In the genomic region with DNA sequence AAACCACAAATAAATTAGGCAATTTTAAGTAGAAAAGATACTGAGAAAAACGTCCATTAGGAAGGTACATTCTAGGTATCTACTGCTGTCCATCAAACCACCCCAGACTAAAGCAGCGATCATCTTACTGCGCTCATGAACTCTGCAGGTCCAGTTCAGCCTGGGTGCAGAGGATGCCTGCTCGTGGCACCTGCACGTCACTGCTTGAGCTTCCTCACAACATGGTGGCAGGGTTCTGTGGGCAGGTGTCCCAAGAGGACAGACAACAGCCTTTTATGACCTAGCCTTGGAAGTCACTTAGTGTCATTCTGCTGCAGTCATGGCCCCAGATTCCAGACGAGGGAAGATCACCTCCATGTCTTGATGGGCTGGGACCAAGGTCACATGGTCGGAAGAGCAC, we compare ENCODE assay signal across 22 cellular contexts.
"Had no signal": no experiment of that assay in that cellular context is flagged by ENCODE, and none has a peak within 500 bp of the region (broad histone marks: within the 10 kb centered on the region; RNA-seq: fewer than 3 reads in every experiment).

No MANE protein-coding gene starts in this region.

- H3K4me1 Mint-ChIP-seq: memory B cell had no signal

- H3K27ac ChIP-seq: coronary artery, hepatocyte, neutrophil, parathyroid adenoma, right lobe of liver, suprapubic skin, transverse colon, upper lobe of right lung, vagina had no signal

- H2AFZ ChIP-seq: hepatocyte, parathyroid adenoma had no signal

- H3K9ac ChIP-seq: parathyroid adenoma had no signal

- H3K27me3 ChIP-seq: vagina had no signal

- H3K79me2 ChIP-seq: hepatocyte, parathyroid adenoma had no signal

- H3K4me3 ChIP-seq: coronary artery, hepatocyte, lung, right lobe of liver, suprapubic skin, transverse colon, upper lobe of right lung, vagina had no signal

- H3K27ac Mint-ChIP-seq: memory B cell; natural killer cell; progenitor cell of endocrine pancreas; stimulated activated naive B cell treated with anti-CD40 and anti-IgM and Interleukin-4, amounts not matched to agents 10 μg/mL and 1 μg/mL and 100 μg/mL, for 72 hours; stimulated activated naive CD8-positive, alpha-beta T cell treated with anti-CD3 and anti-CD28 coated beads, Interleukin-15, Interleukin-2, amounts not matched to agents 100 ng/mL and 50 ng/mL, for 24 hours had no signal

- H3K4me2 ChIP-seq: hepatocyte had no signal

- DNase-seq: dermis blood vessel endothelial cell; effector memory CD4-positive, alpha-beta T cell; head of caudate nucleus; natural killer cell; small intestine; stimulated activated CD4-positive, alpha-beta T cell treated with anti-CD3 and anti-CD28 coated beads, Interleukin-15, amount 100 ng/mL, for 24 hours; stimulated activated CD4-positive, alpha-beta T cell treated with anti-CD3 and anti-CD28 coated beads, Interleukin-2, amount 100 ng/mL, for 48 hours; stimulated activated naive B cell treated with anti-CD40 and anti-IgM and Interleukin-4, amounts not matched to agents 10 μg/mL and 1 μg/mL and 100 μg/mL, for 72 hours; transverse colon; upper lobe of right lung had no signal

- ATAC-seq: left lobe of liver; natural killer cell; right lobe of liver; stimulated activated naive B cell treated with anti-CD40 and anti-IgM and Interleukin-4, amounts not matched to agents 10 μg/mL and 1 μg/mL and 100 μg/mL, for 72 hours; upper lobe of right lung had no signal

- H3K36me3 ChIP-seq: neutrophil, right lobe of liver, suprapubic skin, transverse colon, upper lobe of right lung, vagina had no signal

- H3K4me1 ChIP-seq: parathyroid adenoma, right lobe of liver, upper lobe of right lung had no signal

- H3K9me3 ChIP-seq: right lobe of liver, upper lobe of right lung, vagina had no signal

- H3K4me3 Mint-ChIP-seq: memory B cell; natural killer cell; stimulated activated naive B cell treated with anti-CD40 and anti-IgM and Interleukin-4, amounts not matched to agents 10 μg/mL and 1 μg/mL and 100 μg/mL, for 72 hours; stimulated activated naive CD8-positive, alpha-beta T cell treated with anti-CD3 and anti-CD28 coated beads, Interleukin-15, Interleukin-2, amounts not matched to agents 100 ng/mL and 50 ng/mL, for 24 hours had no signal

- H3K36me3 Mint-ChIP-seq: memory B cell; natural killer cell; stimulated activated naive B cell treated with anti-CD40 and anti-IgM and Interleukin-4, amounts not matched to agents 10 μg/mL and 1 μg/mL and 100 μg/mL, for 72 hours had no signal

- H3K9me3 Mint-ChIP-seq: natural killer cell; stimulated activated naive CD8-positive, alpha-beta T cell treated with anti-CD3 and anti-CD28 coated beads, Interleukin-15, Interleukin-2, amounts not matched to agents 100 ng/mL and 50 ng/mL, for 24 hours had no signal
